1 cellular context compared by ENCODE assay signal in the genomic region with DNA sequence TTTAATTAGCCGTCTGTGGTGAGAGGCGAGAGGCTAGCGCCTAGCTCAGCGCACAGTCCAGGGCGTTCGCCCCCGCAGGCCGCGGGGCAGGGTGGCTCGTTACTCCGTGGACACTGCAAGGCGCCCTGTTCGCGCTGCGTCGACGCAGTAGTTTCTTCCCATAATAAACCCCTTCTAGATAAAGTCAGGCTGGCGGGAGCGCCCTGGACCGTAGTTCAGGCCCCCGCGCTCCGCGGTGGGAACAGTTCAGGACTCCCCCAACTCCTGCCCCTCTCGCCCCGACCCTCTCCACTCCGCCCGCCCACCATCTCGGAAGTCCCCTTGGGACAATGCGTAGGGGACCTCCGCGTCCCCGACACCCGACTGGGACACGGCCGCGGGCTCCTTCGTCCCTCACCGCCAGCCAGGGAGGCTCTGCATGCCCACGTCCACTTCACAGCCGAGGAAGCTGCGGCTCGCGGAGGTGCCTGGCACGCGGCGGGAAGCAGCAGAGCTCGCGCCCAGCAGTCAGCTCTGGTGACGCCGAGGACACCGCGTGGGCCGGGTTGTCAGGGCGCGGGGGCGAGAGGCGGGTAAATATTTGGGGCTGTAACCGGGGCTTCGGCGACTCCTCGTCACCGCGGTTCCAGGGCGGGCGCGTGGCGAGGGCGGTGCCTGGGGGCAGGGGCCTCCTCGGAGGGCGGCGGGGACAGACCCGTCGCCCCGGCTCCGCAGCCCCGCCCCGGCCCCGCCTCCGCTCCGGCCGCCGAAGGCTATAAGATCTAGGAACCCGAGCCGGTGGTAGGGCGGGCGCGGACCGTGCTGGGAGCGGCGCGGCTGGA.
A peak's percentile ranks its signal among the peaks of the same experiment; 100 is the strongest.
TF ChIP-seq lines count a peak whose summit lies in the region.

A gene with protein sequence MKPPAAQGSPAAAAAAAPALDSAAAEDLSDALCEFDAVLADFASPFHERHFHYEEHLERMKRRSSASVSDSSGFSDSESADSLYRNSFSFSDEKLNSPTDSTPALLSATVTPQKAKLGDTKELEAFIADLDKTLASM (plus strand): TSS at position 783 of the 821 bp plus-strand sequence. CDS start 158 bp downstream, outside the sequence.

TF ChIP-seq in K562, 482 proteins besides CTCF, POLR2A, EP300 and RAD21 (continued from another document and continues in another):
- TF ChIP-seq, protein P1, sequence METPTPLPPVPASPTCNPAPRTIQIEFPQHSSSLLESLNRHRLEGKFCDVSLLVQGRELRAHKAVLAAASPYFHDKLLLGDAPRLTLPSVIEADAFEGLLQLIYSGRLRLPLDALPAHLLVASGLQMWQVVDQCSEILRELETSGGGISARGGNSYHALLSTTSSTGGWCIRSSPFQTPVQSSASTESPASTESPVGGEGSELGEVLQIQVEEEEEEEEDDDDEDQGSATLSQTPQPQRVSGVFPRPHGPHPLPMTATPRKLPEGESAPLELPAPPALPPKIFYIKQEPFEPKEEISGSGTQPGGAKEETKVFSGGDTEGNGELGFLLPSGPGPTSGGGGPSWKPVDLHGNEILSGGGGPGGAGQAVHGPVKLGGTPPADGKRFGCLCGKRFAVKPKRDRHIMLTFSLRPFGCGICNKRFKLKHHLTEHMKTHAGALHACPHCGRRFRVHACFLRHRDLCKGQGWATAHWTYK (CRISPR knock-in tag; IDR thresholded peaks at IDR 0.05) = no peak
- TF ChIP-seq, protein P2, sequence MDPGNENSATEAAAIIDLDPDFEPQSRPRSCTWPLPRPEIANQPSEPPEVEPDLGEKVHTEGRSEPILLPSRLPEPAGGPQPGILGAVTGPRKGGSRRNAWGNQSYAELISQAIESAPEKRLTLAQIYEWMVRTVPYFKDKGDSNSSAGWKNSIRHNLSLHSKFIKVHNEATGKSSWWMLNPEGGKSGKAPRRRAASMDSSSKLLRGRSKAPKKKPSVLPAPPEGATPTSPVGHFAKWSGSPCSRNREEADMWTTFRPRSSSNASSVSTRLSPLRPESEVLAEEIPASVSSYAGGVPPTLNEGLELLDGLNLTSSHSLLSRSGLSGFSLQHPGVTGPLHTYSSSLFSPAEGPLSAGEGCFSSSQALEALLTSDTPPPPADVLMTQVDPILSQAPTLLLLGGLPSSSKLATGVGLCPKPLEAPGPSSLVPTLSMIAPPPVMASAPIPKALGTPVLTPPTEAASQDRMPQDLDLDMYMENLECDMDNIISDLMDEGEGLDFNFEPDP (CRISPR knock-in tag; IDR thresholded peaks at IDR 0.05) = no peak
- no peak for TF ChIP-seq SREBF1 (IDR thresholded peaks at IDR 0.05; ENCODE audit: borderline replicate concordance, low read depth, low read length)
- TF ChIP-seq CHD2 (IDR thresholded peaks at IDR 0.05; ENCODE audit: low read depth, low read length) = no peak
- no peak for TF ChIP-seq STAG1 (CRISPR knock-in tag; IDR thresholded peaks at IDR 0.05; ENCODE audit: borderline replicate concordance)
- TF ChIP-seq, protein P3, sequence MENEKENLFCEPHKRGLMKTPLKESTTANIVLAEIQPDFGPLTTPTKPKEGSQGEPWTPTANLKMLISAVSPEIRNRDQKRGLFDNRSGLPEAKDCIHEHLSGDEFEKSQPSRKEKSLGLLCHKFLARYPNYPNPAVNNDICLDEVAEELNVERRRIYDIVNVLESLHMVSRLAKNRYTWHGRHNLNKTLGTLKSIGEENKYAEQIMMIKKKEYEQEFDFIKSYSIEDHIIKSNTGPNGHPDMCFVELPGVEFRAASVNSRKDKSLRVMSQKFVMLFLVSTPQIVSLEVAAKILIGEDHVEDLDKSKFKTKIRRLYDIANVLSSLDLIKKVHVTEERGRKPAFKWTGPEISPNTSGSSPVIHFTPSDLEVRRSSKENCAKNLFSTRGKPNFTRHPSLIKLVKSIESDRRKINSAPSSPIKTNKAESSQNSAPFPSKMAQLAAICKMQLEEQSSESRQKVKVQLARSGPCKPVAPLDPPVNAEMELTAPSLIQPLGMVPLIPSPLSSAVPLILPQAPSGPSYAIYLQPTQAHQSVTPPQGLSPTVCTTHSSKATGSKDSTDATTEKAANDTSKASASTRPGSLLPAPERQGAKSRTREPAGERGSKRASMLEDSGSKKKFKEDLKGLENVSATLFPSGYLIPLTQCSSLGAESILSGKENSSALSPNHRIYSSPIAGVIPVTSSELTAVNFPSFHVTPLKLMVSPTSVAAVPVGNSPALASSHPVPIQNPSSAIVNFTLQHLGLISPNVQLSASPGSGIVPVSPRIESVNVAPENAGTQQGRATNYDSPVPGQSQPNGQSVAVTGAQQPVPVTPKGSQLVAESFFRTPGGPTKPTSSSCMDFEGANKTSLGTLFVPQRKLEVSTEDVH (IDR thresholded peaks at IDR 0.05; ENCODE audit: low read depth, partially characterized antibody) = no peak
- peak; percentile 74; the same call in 1 of the 2 replicates for TF ChIP-seq POLR2G (IDR thresholded peaks at IDR 0.05; ENCODE audit: low read depth, low read length)
- TF ChIP-seq, protein P4, sequence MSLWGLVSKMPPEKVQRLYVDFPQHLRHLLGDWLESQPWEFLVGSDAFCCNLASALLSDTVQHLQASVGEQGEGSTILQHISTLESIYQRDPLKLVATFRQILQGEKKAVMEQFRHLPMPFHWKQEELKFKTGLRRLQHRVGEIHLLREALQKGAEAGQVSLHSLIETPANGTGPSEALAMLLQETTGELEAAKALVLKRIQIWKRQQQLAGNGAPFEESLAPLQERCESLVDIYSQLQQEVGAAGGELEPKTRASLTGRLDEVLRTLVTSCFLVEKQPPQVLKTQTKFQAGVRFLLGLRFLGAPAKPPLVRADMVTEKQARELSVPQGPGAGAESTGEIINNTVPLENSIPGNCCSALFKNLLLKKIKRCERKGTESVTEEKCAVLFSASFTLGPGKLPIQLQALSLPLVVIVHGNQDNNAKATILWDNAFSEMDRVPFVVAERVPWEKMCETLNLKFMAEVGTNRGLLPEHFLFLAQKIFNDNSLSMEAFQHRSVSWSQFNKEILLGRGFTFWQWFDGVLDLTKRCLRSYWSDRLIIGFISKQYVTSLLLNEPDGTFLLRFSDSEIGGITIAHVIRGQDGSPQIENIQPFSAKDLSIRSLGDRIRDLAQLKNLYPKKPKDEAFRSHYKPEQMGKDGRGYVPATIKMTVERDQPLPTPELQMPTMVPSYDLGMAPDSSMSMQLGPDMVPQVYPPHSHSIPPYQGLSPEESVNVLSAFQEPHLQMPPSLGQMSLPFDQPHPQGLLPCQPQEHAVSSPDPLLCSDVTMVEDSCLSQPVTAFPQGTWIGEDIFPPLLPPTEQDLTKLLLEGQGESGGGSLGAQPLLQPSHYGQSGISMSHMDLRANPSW (CRISPR knock-in tag; IDR thresholded peaks at IDR 0.05) = no peak
- TF ChIP-seq SRSF1 (IDR thresholded peaks at IDR 0.05; ENCODE audit: low read depth, low read length) = no peak
- no peak for TF ChIP-seq NFE2 (IDR thresholded peaks at IDR 0.05; ENCODE audit: low read depth)
- TF ChIP-seq SAFB (IDR thresholded peaks at IDR 0.05; ENCODE audit: borderline replicate concordance, low read depth, low read length) = no peak
- TF ChIP-seq ZBTB1 (CRISPR knock-in tag; IDR thresholded peaks at IDR 0.05; ENCODE audit: borderline replicate concordance, low read depth) = 0 out of 2 replicates have a peak, but pooled peaks have one; percentile 20
- no peak for TF ChIP-seq ZNF444 (CRISPR knock-in tag; IDR thresholded peaks at IDR 0.05)
- TF ChIP-seq ZNF134 (CRISPR knock-in tag; conservative IDR thresholded peaks at IDR 0.05) = no peak
- TF ChIP-seq, protein P5, sequence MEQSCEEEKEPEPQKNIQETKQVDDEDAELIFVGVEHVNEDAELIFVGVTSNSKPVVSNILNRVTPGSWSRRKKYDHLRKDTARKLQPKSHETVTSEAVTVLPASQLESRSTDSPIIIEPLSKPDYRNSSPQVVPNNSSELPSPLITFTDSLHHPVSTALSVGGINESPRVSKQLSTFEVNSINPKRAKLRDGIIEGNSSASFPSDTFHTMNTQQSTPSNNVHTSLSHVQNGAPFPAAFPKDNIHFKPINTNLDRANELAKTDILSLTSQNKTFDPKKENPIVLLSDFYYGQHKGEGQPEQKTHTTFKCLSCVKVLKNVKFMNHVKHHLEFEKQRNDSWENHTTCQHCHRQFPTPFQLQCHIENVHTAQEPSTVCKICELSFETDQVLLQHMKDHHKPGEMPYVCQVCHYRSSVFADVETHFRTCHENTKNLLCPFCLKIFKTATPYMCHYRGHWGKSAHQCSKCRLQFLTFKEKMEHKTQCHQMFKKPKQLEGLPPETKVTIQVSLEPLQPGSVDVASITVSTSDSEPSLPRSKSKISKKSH (CRISPR knock-in tag; IDR thresholded peaks at IDR 0.05) = no peak
- TF ChIP-seq, protein P6, sequence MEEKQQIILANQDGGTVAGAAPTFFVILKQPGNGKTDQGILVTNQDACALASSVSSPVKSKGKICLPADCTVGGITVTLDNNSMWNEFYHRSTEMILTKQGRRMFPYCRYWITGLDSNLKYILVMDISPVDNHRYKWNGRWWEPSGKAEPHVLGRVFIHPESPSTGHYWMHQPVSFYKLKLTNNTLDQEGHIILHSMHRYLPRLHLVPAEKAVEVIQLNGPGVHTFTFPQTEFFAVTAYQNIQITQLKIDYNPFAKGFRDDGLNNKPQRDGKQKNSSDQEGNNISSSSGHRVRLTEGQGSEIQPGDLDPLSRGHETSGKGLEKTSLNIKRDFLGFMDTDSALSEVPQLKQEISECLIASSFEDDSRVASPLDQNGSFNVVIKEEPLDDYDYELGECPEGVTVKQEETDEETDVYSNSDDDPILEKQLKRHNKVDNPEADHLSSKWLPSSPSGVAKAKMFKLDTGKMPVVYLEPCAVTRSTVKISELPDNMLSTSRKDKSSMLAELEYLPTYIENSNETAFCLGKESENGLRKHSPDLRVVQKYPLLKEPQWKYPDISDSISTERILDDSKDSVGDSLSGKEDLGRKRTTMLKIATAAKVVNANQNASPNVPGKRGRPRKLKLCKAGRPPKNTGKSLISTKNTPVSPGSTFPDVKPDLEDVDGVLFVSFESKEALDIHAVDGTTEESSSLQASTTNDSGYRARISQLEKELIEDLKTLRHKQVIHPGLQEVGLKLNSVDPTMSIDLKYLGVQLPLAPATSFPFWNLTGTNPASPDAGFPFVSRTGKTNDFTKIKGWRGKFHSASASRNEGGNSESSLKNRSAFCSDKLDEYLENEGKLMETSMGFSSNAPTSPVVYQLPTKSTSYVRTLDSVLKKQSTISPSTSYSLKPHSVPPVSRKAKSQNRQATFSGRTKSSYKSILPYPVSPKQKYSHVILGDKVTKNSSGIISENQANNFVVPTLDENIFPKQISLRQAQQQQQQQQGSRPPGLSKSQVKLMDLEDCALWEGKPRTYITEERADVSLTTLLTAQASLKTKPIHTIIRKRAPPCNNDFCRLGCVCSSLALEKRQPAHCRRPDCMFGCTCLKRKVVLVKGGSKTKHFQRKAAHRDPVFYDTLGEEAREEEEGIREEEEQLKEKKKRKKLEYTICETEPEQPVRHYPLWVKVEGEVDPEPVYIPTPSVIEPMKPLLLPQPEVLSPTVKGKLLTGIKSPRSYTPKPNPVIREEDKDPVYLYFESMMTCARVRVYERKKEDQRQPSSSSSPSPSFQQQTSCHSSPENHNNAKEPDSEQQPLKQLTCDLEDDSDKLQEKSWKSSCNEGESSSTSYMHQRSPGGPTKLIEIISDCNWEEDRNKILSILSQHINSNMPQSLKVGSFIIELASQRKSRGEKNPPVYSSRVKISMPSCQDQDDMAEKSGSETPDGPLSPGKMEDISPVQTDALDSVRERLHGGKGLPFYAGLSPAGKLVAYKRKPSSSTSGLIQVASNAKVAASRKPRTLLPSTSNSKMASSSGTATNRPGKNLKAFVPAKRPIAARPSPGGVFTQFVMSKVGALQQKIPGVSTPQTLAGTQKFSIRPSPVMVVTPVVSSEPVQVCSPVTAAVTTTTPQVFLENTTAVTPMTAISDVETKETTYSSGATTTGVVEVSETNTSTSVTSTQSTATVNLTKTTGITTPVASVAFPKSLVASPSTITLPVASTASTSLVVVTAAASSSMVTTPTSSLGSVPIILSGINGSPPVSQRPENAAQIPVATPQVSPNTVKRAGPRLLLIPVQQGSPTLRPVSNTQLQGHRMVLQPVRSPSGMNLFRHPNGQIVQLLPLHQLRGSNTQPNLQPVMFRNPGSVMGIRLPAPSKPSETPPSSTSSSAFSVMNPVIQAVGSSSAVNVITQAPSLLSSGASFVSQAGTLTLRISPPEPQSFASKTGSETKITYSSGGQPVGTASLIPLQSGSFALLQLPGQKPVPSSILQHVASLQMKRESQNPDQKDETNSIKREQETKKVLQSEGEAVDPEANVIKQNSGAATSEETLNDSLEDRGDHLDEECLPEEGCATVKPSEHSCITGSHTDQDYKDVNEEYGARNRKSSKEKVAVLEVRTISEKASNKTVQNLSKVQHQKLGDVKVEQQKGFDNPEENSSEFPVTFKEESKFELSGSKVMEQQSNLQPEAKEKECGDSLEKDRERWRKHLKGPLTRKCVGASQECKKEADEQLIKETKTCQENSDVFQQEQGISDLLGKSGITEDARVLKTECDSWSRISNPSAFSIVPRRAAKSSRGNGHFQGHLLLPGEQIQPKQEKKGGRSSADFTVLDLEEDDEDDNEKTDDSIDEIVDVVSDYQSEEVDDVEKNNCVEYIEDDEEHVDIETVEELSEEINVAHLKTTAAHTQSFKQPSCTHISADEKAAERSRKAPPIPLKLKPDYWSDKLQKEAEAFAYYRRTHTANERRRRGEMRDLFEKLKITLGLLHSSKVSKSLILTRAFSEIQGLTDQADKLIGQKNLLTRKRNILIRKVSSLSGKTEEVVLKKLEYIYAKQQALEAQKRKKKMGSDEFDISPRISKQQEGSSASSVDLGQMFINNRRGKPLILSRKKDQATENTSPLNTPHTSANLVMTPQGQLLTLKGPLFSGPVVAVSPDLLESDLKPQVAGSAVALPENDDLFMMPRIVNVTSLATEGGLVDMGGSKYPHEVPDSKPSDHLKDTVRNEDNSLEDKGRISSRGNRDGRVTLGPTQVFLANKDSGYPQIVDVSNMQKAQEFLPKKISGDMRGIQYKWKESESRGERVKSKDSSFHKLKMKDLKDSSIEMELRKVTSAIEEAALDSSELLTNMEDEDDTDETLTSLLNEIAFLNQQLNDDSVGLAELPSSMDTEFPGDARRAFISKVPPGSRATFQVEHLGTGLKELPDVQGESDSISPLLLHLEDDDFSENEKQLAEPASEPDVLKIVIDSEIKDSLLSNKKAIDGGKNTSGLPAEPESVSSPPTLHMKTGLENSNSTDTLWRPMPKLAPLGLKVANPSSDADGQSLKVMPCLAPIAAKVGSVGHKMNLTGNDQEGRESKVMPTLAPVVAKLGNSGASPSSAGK (IDR thresholded peaks at IDR 0.05) = peak; percentile 81
